In genomic region chr2:220163486-220163885, GRCh38 we compare ENCODE assay signal across 18 cellular contexts.
DNase-seq lines count a peak whose midpoint lies in the region; ATAC-seq, FAIRE-seq and TF ChIP-seq lines count a peak whose summit lies in the region.
"Had no signal": no experiment of that assay in that cellular context is flagged by ENCODE, and none has a peak within 500 bp of the region (broad histone marks: within the 10 kb centered on the region; RNA-seq: fewer than 3 reads in every experiment).

No MANE protein-coding gene starts in this region.

- no peaks in the 10 kb centered on the region for H3K36me3 Mint-ChIP-seq in HFFc6 (ENCODE audit: low read depth)

- peak; percentile 18 for DNase-seq in HFFc6
- DNase-seq in RCC 7860 (ENCODE audit: low spot score): peak; percentile 24
- DNase-seq in epithelial cell of proximal tubule (ENCODE audit: low read depth): peak; percentile 30
- peak; percentile 80 for DNase-seq in renal cortical epithelial cell (ENCODE audit: low read depth)
- no peak for DNase-seq in HEK293T (ENCODE audit: extremely low spot score)
- DNase-seq in DMS53 (lab: John Stamatoyannopoulos, UW): no peak
- no peak for DNase-seq in T-helper 9 cell
- DNase-seq: AML-193, DMS79, Kasumi-1, NCI-H1105, NCI-H1694, NCI-H510A treated with DMSO at 0.1 percent for 48 hours, PC-9, SJCRH30 had no signal

- no peak for ATAC-seq in HG03280 (IDR thresholded peaks at IDR 0.05; ENCODE audit: unreplicated experiment)
- ATAC-seq: GM23338 had no signal

- no peak overlapping the region for H3K27ac Mint-ChIP-seq in HFFc6
- H3K27ac Mint-ChIP-seq: GM23338 had no signal

- no peak for FAIRE-seq in RCC 7860 (lab: Jason Lieb, UNC)
- FAIRE-seq: D721Med had no signal

- H3K27me3 Mint-ChIP-seq in HFFc6 (ENCODE audit: insufficient read depth): 0 out of 2 replicates have a peak, but pooled peaks cover 2% of the 10 kb centered on the region

- POLR2A ChIA-PET in HEK293T (lab: Yijun Ruan, JAX): no interaction called here

- H3K4me3 Mint-ChIP-seq in HFFc6: no peak overlapping the region
- H3K4me3 Mint-ChIP-seq: GM23338 had no signal

- no peak overlapping the region for H3K4me3 ChIP-seq in epithelial cell of proximal tubule (ENCODE audit: low read depth, low read length)
- H3K4me3 ChIP-seq: GM23338, PC-9, SJCRH30 had no signal

- H3K9me3 Mint-ChIP-seq in HFFc6: peaks cover 3% of the 10 kb centered on the region; the same call in 1 of the 2 replicates

- TF ChIP-seq CTCF in HFFc6 (IDR thresholded peaks at IDR 0.05): no peak
- TF ChIP-seq CTCF in epithelial cell of proximal tubule (conservative IDR thresholded peaks at IDR 0.05; ENCODE audit: low read depth, low read length): no peak

- CTCF ChIA-PET in HEK293T (lab: Yijun Ruan, JAX): no interaction called here

- peaks cover 8% of the 10 kb centered on the region for H3K4me1 Mint-ChIP-seq in HFFc6 (ENCODE audit: low read depth)

TF ChIP-seq in HEK293T, 16 proteins besides CTCF, POLR2A, EP300 and RAD21:
- TF ChIP-seq HDGF (IDR thresholded peaks at IDR 0.05; ENCODE audit: borderline replicate concordance): no peak
- no peak for TF ChIP-seq ELF4 (IDR thresholded peaks at IDR 0.05)
- TF ChIP-seq FOXK2 (IDR thresholded peaks at IDR 0.05): no peak
- TF ChIP-seq FOXM1 (IDR thresholded peaks at IDR 0.05; ENCODE audit: borderline replicate concordance): no peak
- no peak for TF ChIP-seq SP1 (IDR thresholded peaks at IDR 0.05)
- no peak for TF ChIP-seq ARNT (IDR thresholded peaks at IDR 0.05)
- TF ChIP-seq CTBP1 (IDR thresholded peaks at IDR 0.05; ENCODE audit: borderline replicate concordance): no peak
- no peak for TF ChIP-seq BHLHE40 (IDR thresholded peaks at IDR 0.05; ENCODE audit: borderline replicate concordance)
- no peak for TF ChIP-seq TARDBP (IDR thresholded peaks at IDR 0.05)
- no peak for TF ChIP-seq NFRKB (IDR thresholded peaks at IDR 0.05)
- TF ChIP-seq SUZ12 (IDR thresholded peaks at IDR 0.05): no peak
- no peak for TF ChIP-seq FOXA1 (IDR thresholded peaks at IDR 0.05)
- no peak for TF ChIP-seq ZNF384 (IDR thresholded peaks at IDR 0.05)
- no peak for TF ChIP-seq LEF1 (IDR thresholded peaks at IDR 0.05; ENCODE audit: borderline replicate concordance)
- TF ChIP-seq L3MBTL2 (conservative IDR thresholded peaks at IDR 0.05): no peak
- no peak for TF ChIP-seq PKNOX1 (IDR thresholded peaks at IDR 0.05)

Comparison
In these comparisons a context has a peak if more than half of its experiments do, and no peak if none do; other contexts are left out.
1. DNase-seq: peak in HFFc6 (single experiment), RCC 7860 (single experiment), epithelial cell of proximal tubule (single experiment) and renal cortical epithelial cell (single experiment); none in HEK293T (single experiment), DMS53 (single experiment) and T-helper 9 cell (single experiment).